ENCODE assay signal across 14 cellular contexts in the genomic region with DNA sequence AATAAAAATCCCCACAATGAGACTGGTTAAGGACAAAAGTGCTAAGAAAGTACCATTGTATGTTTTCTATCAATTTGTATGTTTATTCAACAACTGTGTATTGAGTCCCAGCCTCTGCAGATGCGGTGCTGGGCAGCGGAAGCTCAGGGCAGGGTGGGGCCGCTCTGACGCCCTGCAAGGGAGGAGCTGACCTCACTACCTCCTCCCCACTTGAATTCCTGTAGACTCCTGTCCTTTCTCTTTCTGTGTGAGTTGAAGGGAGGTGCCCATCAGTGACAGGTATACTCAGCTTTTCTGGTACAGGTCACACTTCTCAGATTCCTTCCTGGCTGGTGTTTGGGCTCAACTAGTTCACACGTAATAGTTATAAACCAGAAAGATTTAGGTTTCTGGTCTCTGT. TPM values are rescaled to one million over a fixed set of nuclear protein-coding genes. Genes with fewer than 3 reads are reported as not detected.
"Had no signal": no experiment of that assay in that cellular context is flagged by ENCODE, and none has a peak within 500 bp of the region (broad histone marks: within the 10 kb centered on the region; RNA-seq: fewer than 3 reads in every experiment).

No MANE protein-coding gene starts in this region.

- H3K4me1 ChIP-seq: breast epithelium, lower lobe of right lung had no signal

- H3K27me3 ChIP-seq: breast epithelium, spleen had no signal

- H3K9me3 ChIP-seq: breast epithelium, lower lobe of right lung, spleen had no signal

- H3K27ac ChIP-seq: lower lobe of right lung, SK-N-MC had no signal

- H3K4me3 ChIP-seq: breast epithelium, lower lobe of right lung, SK-N-MC, spleen had no signal

- FAIRE-seq: islet of Langerhans had no signal

- DNase-seq: activated CD4-positive, alpha-beta T cell treated with anti-CD3 and anti-CD28 coated beads, Interleukin-2, amount 10 ng/mL, durations not matched to agents 7 days and 5 days; activated CD4-positive, CD25-positive, alpha-beta regulatory T cell; activated T-cell treated with anti-CD3 and anti-CD28 coated beads, Interleukin-2, amount 50 U/mL, for 1 hour; lower lobe of right lung; midbrain; naive B cell; right cardiac atrium; spleen; stimulated activated CD4-positive, alpha-beta T cell treated with anti-CD3 and anti-CD28 coated beads, Interleukin-1b, Interleukin-23, amount 100 ng/mL, for 48 hours; stimulated activated naive CD4-positive, alpha-beta T cell had no signal

- H3K36me3 ChIP-seq: breast epithelium had no signal

RNA-seq across cellular contexts. Expression of gene ANGPTL2, which starts 27.0 kb away (rescaled TPM):
- total RNA-seq: activated CD4-positive, alpha-beta T cell treated with anti-CD3 and anti-CD28 coated beads, Interleukin-2, amount 10 ng/mL, durations not matched to agents 7 days and 5 days; T-helper 1 cell treated with Interleukin-12 subunit alpha and Interleukin-12 subunit beta and Interleukin-4 antibody, amounts not matched to agents 30 ng/mL and 1 ng/mL, for 36 hours had no signal
